ENCODE assay signal across 9 cellular contexts in the genomic region with DNA sequence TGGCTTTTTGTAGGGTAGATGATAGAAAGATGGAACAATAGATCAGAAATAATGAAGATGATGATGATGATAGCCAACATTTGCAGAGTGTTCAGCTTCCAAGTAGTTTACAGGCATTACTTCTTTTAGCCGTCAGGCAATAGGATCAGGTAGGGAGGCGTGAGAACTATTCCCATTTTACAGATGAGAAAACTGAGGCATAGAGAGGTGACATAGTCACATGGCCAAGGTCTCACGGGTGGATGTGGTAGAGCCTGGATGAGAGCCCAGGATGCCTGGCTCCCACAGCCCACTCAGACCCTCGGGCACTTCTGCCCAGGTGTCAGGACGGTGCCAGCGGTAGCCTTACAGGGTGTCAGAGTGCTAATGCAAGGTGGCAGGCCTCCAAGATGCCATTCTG. TPM values are rescaled to one million over a fixed set of nuclear protein-coding genes. Genes with fewer than 3 reads are reported as not detected.
"Had no signal": no experiment of that assay in that cellular context is flagged by ENCODE, and none has a peak within 500 bp of the region (broad histone marks: within the 10 kb centered on the region; RNA-seq: fewer than 3 reads in every experiment).

No MANE protein-coding gene starts in this region.

- H3K36me3 ChIP-seq: HAP-1 had no signal

- H2AFZ ChIP-seq: GM23248 had no signal

- ATAC-seq: HCT116 had no signal

- H3K9me3 ChIP-seq: HAP-1 had no signal

- H3K4me3 ChIP-seq: GM23248, HAP-1 had no signal

- H3K4me3 Mint-ChIP-seq: IgD-negative memory B cell had no signal

- FAIRE-seq: HTR-8/SVneo had no signal

- H3K9ac ChIP-seq: GM23248 had no signal

- H3K4me1 ChIP-seq: HAP-1 had no signal

- H3K27ac ChIP-seq: GM23248 had no signal

- H3K9me3 Mint-ChIP-seq: IgD-negative memory B cell had no signal

- H3K27me3 Mint-ChIP-seq: IgD-negative memory B cell had no signal

- DNase-seq: GM23248, GOT3, H7 had no signal

RNA-seq across cellular contexts. Expression of a gene that starts 31.4 kb away (rescaled TPM):
- total RNA-seq: GM23248, H4, HT-29 had no signal
- polyA plus RNA-seq: GM23248 had no signal
